9 cellular contexts compared by ENCODE assay signal in the genomic region with DNA sequence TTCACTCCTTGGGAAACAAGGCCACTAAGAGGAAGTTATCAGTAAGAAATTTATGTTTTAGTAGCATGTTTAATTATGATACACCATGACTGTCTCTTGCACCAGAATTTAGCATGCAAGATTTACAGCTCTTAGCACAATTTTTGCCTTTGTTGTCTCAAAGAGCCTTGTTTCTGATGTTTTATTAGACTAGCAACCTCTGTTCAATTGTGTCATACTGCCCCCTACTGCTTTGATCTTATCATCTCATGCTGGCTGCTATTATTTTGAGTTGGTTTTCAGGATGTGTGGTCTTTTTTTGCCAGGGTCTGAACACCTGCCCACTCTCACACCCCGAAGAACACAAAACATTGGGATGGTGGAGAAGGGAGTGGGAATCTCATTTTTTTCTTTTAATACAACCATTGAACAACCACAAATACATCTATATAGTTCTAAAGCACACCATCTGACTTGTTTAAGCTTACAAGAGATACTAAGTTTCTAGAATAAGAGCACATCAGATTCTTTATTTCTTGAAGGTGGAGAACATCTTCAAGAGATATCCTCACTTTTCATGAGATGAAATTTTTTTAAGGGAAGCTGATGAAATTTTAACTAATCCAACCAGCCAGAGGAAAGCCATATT.
DNase-seq lines count a peak whose midpoint lies in the region; ATAC-seq, FAIRE-seq and TF ChIP-seq lines count a peak whose summit lies in the region.
"Had no signal": no experiment of that assay in that cellular context is flagged by ENCODE, and none has a peak within 500 bp of the region (broad histone marks: within the 10 kb centered on the region; RNA-seq: fewer than 3 reads in every experiment).

No MANE protein-coding gene starts in this region.

- no peaks in the 10 kb centered on the region for H4K20me1 ChIP-seq in astrocyte (ENCODE audit: insufficient read depth, low read length)

- H3K27me3 Mint-ChIP-seq in CD4-positive, alpha-beta memory T cell: peaks cover 9 to 13% of the 10 kb centered on the region in 2 donors
- H3K27me3 Mint-ChIP-seq in astrocyte (ENCODE audit: low read depth, unreplicated experiment): no peaks in the 10 kb centered on the region
- no peaks in the 10 kb centered on the region for H3K27me3 Mint-ChIP-seq in activated T-cell treated with anti-CD3 and anti-CD28 coated beads, Interleukin-2, amount 50 U/mL, for 24 hours

- CTCF ChIA-PET in CD4-positive, alpha-beta memory T cell (lab: Charles Lee; ENCODE audit: partially characterized antibody): interaction anchor here (0.6 to 2.4 kb wide), 8 partner anchors 13 to 807 kb away, joined by 3 to 8 read pairs (median 4); no protein-coding TSS in a partner anchor

- no peaks in the 10 kb centered on the region for H3K4me1 Mint-ChIP-seq in CD4-positive, alpha-beta memory T cell
- H3K4me1 Mint-ChIP-seq in astrocyte (ENCODE audit: low read depth, unreplicated experiment): no peaks in the 10 kb centered on the region
- no peaks in the 10 kb centered on the region for H3K4me1 Mint-ChIP-seq in activated T-cell treated with anti-CD3 and anti-CD28 coated beads, Interleukin-2, amount 50 U/mL, for 24 hours (ENCODE audit: low read depth)

- H3K4me3 ChIP-seq in CD4-positive, alpha-beta memory T cell (ENCODE audit: low read length in 2 of 2): no peak overlapping the region
- H3K4me3 ChIP-seq in astrocyte (ENCODE audit: insufficient read depth, low read depth, low read length) (no peak overlapping the region), kidney epithelial cell (ENCODE audit: low read depth, low read length) (no peak overlapping the region)

- H3K9me3 Mint-ChIP-seq in CD4-positive, alpha-beta memory T cell: no peaks in the 10 kb centered on the region
- no peaks in the 10 kb centered on the region for H3K9me3 Mint-ChIP-seq in astrocyte (ENCODE audit: unreplicated experiment)
- H3K9me3 Mint-ChIP-seq in activated T-cell treated with anti-CD3 and anti-CD28 coated beads, Interleukin-2, amount 50 U/mL, for 24 hours: no peaks in the 10 kb centered on the region

- no peaks in the 10 kb centered on the region for H3K79me2 ChIP-seq in astrocyte (ENCODE audit: insufficient read depth, low read length)

- H3K36me3 Mint-ChIP-seq in CD4-positive, alpha-beta memory T cell: no peaks in the 10 kb centered on the region
- H3K36me3 Mint-ChIP-seq in astrocyte (ENCODE audit: low read depth, unreplicated experiment): no peaks in the 10 kb centered on the region
- no peaks in the 10 kb centered on the region for H3K36me3 Mint-ChIP-seq in activated T-cell treated with anti-CD3 and anti-CD28 coated beads, Interleukin-2, amount 50 U/mL, for 24 hours (ENCODE audit: low read depth)

- no peak overlapping the region for H2AFZ ChIP-seq in astrocyte (ENCODE audit: low read depth, low read length)

- H3K9ac ChIP-seq in astrocyte (ENCODE audit: low read length): no peak overlapping the region

- TF ChIP-seq CTCF in GM20000 (IDR thresholded peaks at IDR 0.05; ENCODE audit: extremely low read depth, missing control alignments) (no peak), astrocyte (IDR thresholded peaks at IDR 0.05; ENCODE audit: insufficient read depth, low read depth, low read length) (peak; percentile 69), kidney epithelial cell (IDR thresholded peaks at IDR 0.05; ENCODE audit: insufficient read depth, low read length, poor library complexity, severe bottlenecking) (peak; percentile 40)

- no peak overlapping the region for H3K27ac ChIP-seq in CD4-positive, alpha-beta memory T cell (ENCODE audit: low read depth, low read length)
- H3K27ac ChIP-seq in astrocyte (ENCODE audit: low read depth, low read length): no peak overlapping the region

- H3K27ac Mint-ChIP-seq in CD4-positive, alpha-beta memory T cell: no peak overlapping the region
- no peak overlapping the region for H3K27ac Mint-ChIP-seq in astrocyte (ENCODE audit: unreplicated experiment)
- H3K27ac Mint-ChIP-seq in activated T-cell treated with anti-CD3 and anti-CD28 coated beads, Interleukin-2, amount 50 U/mL, for 24 hours: no peak overlapping the region

- no peak overlapping the region for H3K4me3 Mint-ChIP-seq in CD4-positive, alpha-beta memory T cell
- no peak overlapping the region for H3K4me3 Mint-ChIP-seq in astrocyte (ENCODE audit: unreplicated experiment)
- H3K4me3 Mint-ChIP-seq in activated T-cell treated with anti-CD3 and anti-CD28 coated beads, Interleukin-2, amount 50 U/mL, for 24 hours: no peak overlapping the region

- POLR2A ChIA-PET in CD4-positive, alpha-beta memory T cell (lab: Charles Lee; ENCODE audit: partially characterized antibody): no interaction called here

- no peaks in the 10 kb centered on the region for H3K9me3 ChIP-seq in CD4-positive, alpha-beta memory T cell (ENCODE audit: control insufficient read depth in 1 of 2, low read length in 2 of 2)
- H3K9me3 ChIP-seq in astrocyte (ENCODE audit: insufficient read depth, low read depth, low read length): no peaks in the 10 kb centered on the region

- no peaks in the 10 kb centered on the region for H3K27me3 ChIP-seq in CD4-positive, alpha-beta memory T cell (ENCODE audit: insufficient read depth, low read length)
- H3K27me3 ChIP-seq in astrocyte (ENCODE audit: insufficient read depth, low read length) (peaks cover 2% of the 10 kb centered on the region), kidney epithelial cell (ENCODE audit: control insufficient read depth, insufficient read depth, low read length) (no peaks in the 10 kb centered on the region)

- intact Hi-C loops in CD4-positive, alpha-beta memory T cell (cut with micrococcal nuclease): no loop called here

- no peaks in the 10 kb centered on the region for H3K36me3 ChIP-seq in CD4-positive, alpha-beta memory T cell (ENCODE audit: insufficient read depth, low read length)
- H3K36me3 ChIP-seq in astrocyte (ENCODE audit: insufficient read depth, low read length) (no peaks in the 10 kb centered on the region), kidney epithelial cell (ENCODE audit: control insufficient read depth, insufficient read depth, low read length) (no peaks in the 10 kb centered on the region)

- no peak for FAIRE-seq in astrocyte (lab: Jason Lieb, UNC)
- no peak for FAIRE-seq in urothelium cell line (lab: Jason Lieb, UNC)
- FAIRE-seq: islet of Langerhans had no signal

- ATAC-seq in GM19324 (IDR thresholded peaks at IDR 0.05; ENCODE audit: low FRiP score, unreplicated experiment): no peak

- no peaks in the 10 kb centered on the region for H3K4me1 ChIP-seq in CD4-positive, alpha-beta memory T cell (ENCODE audit: insufficient read depth, low read length)
- H3K4me1 ChIP-seq in astrocyte (ENCODE audit: insufficient read depth, low read length): no peaks in the 10 kb centered on the region

- no peak overlapping the region for H3K4me2 ChIP-seq in astrocyte (ENCODE audit: low read length)

- peak in 4 of 5 donors; percentile 19 to 29 (median 22) for DNase-seq in CD4-positive, alpha-beta memory T cell
- DNase-seq in GM20000 (ENCODE audit: low spot score) (peak; percentile 35), NCI-H2196 (lab: John Stamatoyannopoulos, UW; ENCODE audit: unreplicated experiment) (peak; percentile 71), astrocyte (ENCODE audit: low read depth) (peak; percentile 34), kidney epithelial cell (ENCODE audit: low read depth) (peak; percentile 5), urothelium cell line (ENCODE audit: low spot score) (peak; percentile 51)
- no peak for DNase-seq in activated T-cell treated with anti-CD3 and anti-CD28 coated beads, Interleukin-2, amount 50 U/mL, for 24 hours
